8 cellular contexts compared by ENCODE assay signal in genomic region chr11:66638177-66639065, GRCh38. TPM values are rescaled to one million over a fixed set of nuclear protein-coding genes. Genes with fewer than 3 reads are reported as not detected.
A peak's percentile ranks its signal among the peaks of the same experiment; 100 is the strongest.
DNase-seq lines count a peak whose midpoint lies in the region; ATAC-seq and TF ChIP-seq lines count a peak whose summit lies in the region.

A gene with protein sequence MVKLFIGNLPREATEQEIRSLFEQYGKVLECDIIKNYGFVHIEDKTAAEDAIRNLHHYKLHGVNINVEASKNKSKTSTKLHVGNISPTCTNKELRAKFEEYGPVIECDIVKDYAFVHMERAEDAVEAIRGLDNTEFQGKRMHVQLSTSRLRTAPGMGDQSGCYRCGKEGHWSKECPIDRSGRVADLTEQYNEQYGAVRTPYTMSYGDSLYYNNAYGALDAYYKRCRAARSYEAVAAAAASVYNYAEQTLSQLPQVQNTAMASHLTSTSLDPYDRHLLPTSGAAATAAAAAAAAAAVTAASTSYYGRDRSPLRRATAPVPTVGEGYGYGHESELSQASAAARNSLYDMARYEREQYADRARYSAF (plus strand): TSS chr11:66638703. CDS start chr11:66639712, 1,009 bp downstream.

- H3K36me3 ChIP-seq in left lung = peaks cover 1 to 56% of the 10 kb centered on the region in 2 donors

- peak within 1 kb of the TSS; percentile 65 to 83 for H3K4me3 ChIP-seq in left lung

- H3K9me3 ChIP-seq in left lung = no peaks in the 10 kb centered on the region

- DNase-seq in CD1c-positive myeloid dendritic cell (ENCODE audit: extremely low spot score) = peak; percentile 100
- DNase-seq in NCI-H774 (lab: John Stamatoyannopoulos, UW) = peak; percentile 100
- peak; percentile 93 to 95 for DNase-seq in activated CD4-positive, alpha-beta T cell treated with anti-CD3 and anti-CD28 coated beads, Interleukin-2, amount 50 U/mL, for 4 hours
- DNase-seq in dermis blood vessel endothelial cell = peak; percentile 100
- DNase-seq in left lung = peak; percentile 94 to 97
- DNase-seq in stimulated activated CD4-positive, alpha-beta T cell treated with anti-CD3 and anti-CD28 coated beads, Interleukin-2, amount 100 ng/mL, for 48 hours = peak; percentile 91 to 93

- intact Hi-C loops in left lung (cut with DNase I) = no loop called here

- H3K27ac ChIP-seq in left lung = peak within 1 kb of the TSS; percentile 88 to 92

- TF ChIP-seq CTCF in left lung (IDR thresholded peaks at IDR 0.05) = peak in 1 of 2 donors; percentile 13

- peaks cover 32 to 58% of the 10 kb centered on the region in 2 donors for H3K4me1 ChIP-seq in left lung

- H3K27me3 ChIP-seq in left lung = no peaks in the 10 kb centered on the region

- peak; percentile 97 for ATAC-seq in GM19395 (IDR thresholded peaks at IDR 0.05; ENCODE audit: unreplicated experiment)
- ATAC-seq in HG03565 (IDR thresholded peaks at IDR 0.05; ENCODE audit: unreplicated experiment) = peak; percentile 93
- ATAC-seq in left lung = peak; percentile 96

RNA-seq across cellular contexts. Expression of the gene that starts here (rescaled TPM):
- total RNA-seq in dermis blood vessel endothelial cell = 125 and 157 TPM in 2 replicates
- 100 to 1,000 TPM; 100 to 103 TPM for total RNA-seq in left lung

Comparison
In these comparisons a context has a peak if more than half of its experiments do, and no peak if none do; other contexts are left out.
1. Peak in every context shown above with its lines: DNase-seq, ATAC-seq, H3K4me3 ChIP-seq and H3K27ac ChIP-seq.